ENCODE assay signal across 11 cellular contexts in genomic region chr18:48749768-48750167, GRCh38.
DNase-seq lines count a peak whose midpoint lies in the region; ATAC-seq and TF ChIP-seq lines count a peak whose summit lies in the region.
"Had no signal": no experiment of that assay in that cellular context is flagged by ENCODE, and none has a peak within 500 bp of the region (broad histone marks: within the 10 kb centered on the region; RNA-seq: fewer than 3 reads in every experiment).

No MANE protein-coding gene starts in this region.

- no peaks in the 10 kb centered on the region for H3K27me3 ChIP-seq in mammary epithelial cell (ENCODE audit: insufficient read depth, low read length)
- H3K27me3 ChIP-seq in left ventricle myocardium inferior (ENCODE audit: low read depth): no peaks in the 10 kb centered on the region
- no peaks in the 10 kb centered on the region for H3K27me3 ChIP-seq in sigmoid colon

- no peaks in the 10 kb centered on the region for H3K36me3 Mint-ChIP-seq in effector memory CD8-positive, alpha-beta T cell (ENCODE audit: insufficient read depth)
- H3K36me3 Mint-ChIP-seq: natural killer cell treated with Interleukin-12 subunit alpha and Interleukin-12 subunit beta and Interleukin-15 and Interleukin-18, amount 100 ng/mL, for 72 hours had no signal

- H3K27ac Mint-ChIP-seq in effector memory CD8-positive, alpha-beta T cell: no peak overlapping the region
- H3K27ac Mint-ChIP-seq: natural killer cell treated with Interleukin-12 subunit alpha and Interleukin-12 subunit beta and Interleukin-15 and Interleukin-18, amount 100 ng/mL, for 72 hours; stimulated activated naive CD8-positive, alpha-beta T cell treated with anti-CD3 and anti-CD28 coated beads, Interleukin-15, Interleukin-2, amounts not matched to agents 100 ng/mL and 50 ng/mL, for 24 hours had no signal

- peaks cover 63% of the 10 kb centered on the region for H3K4me1 ChIP-seq in mammary epithelial cell (ENCODE audit: insufficient read depth, low read length)
- H3K4me1 ChIP-seq in left ventricle myocardium inferior: peaks cover 56% of the 10 kb centered on the region
- H3K4me1 ChIP-seq in sigmoid colon: peaks cover 0 to 46% (median 13%) of the 10 kb centered on the region in 4 donors

- peak overlapping the region; percentile 10 for H2AFZ ChIP-seq in mammary epithelial cell (ENCODE audit: low read depth, low read length)

- dilution Hi-C loops in mammary epithelial cell (cut with HindIII; ENCODE audit: low sequenced_read_pairs): no loop called here

- peak in 2 of 4 donors; percentile 51 to 83 for TF ChIP-seq EP300 in sigmoid colon (IDR thresholded peaks at IDR 0.05)

- in situ Hi-C loops in mammary epithelial cell (cut with MboI; ENCODE audit: low sequenced_read_pairs in 2 of 2): no loop called here

- H3K9me3 Mint-ChIP-seq in effector memory CD8-positive, alpha-beta T cell: no peaks in the 10 kb centered on the region
- H3K9me3 Mint-ChIP-seq: natural killer cell treated with Interleukin-12 subunit alpha and Interleukin-12 subunit beta and Interleukin-15 and Interleukin-18, amount 100 ng/mL, for 72 hours; stimulated activated naive CD8-positive, alpha-beta T cell treated with anti-CD3 and anti-CD28 coated beads, Interleukin-15, Interleukin-2, amounts not matched to agents 100 ng/mL and 50 ng/mL, for 24 hours had no signal

- H3K4me3 Mint-ChIP-seq in effector memory CD8-positive, alpha-beta T cell: no peak overlapping the region
- H3K4me3 Mint-ChIP-seq: natural killer cell treated with Interleukin-12 subunit alpha and Interleukin-12 subunit beta and Interleukin-15 and Interleukin-18, amount 100 ng/mL, for 72 hours; stimulated activated naive CD8-positive, alpha-beta T cell treated with anti-CD3 and anti-CD28 coated beads, Interleukin-15, Interleukin-2, amounts not matched to agents 100 ng/mL and 50 ng/mL, for 24 hours had no signal

- no peaks in the 10 kb centered on the region for H3K27me3 Mint-ChIP-seq in effector memory CD8-positive, alpha-beta T cell
- H3K27me3 Mint-ChIP-seq: natural killer cell treated with Interleukin-12 subunit alpha and Interleukin-12 subunit beta and Interleukin-15 and Interleukin-18, amount 100 ng/mL, for 72 hours had no signal

- BruUV-seq in mammary epithelial cell (replicated peaks; lab: Mats Ljungman, UMichigan): no TSS peak

- H3K4me3 ChIP-seq in AG10803 (ENCODE audit: low read length) (no peak overlapping the region), mammary epithelial cell (replicated peaks in 1 of 3; ENCODE audit: insufficient read depth in 1 of 3, low read depth in 2 of 3, low read length in 3 of 3) (no peak overlapping the region), left ventricle myocardium inferior (no peak overlapping the region), sigmoid colon (no peak overlapping the region)

- H3K79me2 ChIP-seq in mammary epithelial cell (ENCODE audit: insufficient read depth, low read length): peaks cover 3% of the 10 kb centered on the region

- no peak overlapping the region for H3K4me2 ChIP-seq in mammary epithelial cell (ENCODE audit: insufficient read depth, low read depth, low read length)

- ATAC-seq in effector memory CD8-positive, alpha-beta T cell (replicated peaks): no peak
- no peak for ATAC-seq in HG03139 (IDR thresholded peaks at IDR 0.05; ENCODE audit: unreplicated experiment)
- ATAC-seq: natural killer cell treated with Interleukin-12 subunit alpha and Interleukin-12 subunit beta and Interleukin-15 and Interleukin-18, amount 100 ng/mL, for 72 hours had no signal

- no peaks in the 10 kb centered on the region for H3K4me1 Mint-ChIP-seq in effector memory CD8-positive, alpha-beta T cell (ENCODE audit: low read depth in 2 of 2)

- no peaks in the 10 kb centered on the region for H3K36me3 ChIP-seq in mammary epithelial cell (ENCODE audit: insufficient read depth, low read length)
- no peaks in the 10 kb centered on the region for H3K36me3 ChIP-seq in left ventricle myocardium inferior
- H3K36me3 ChIP-seq in sigmoid colon: no peaks in the 10 kb centered on the region

- peak; percentile 5; the same call in 1 of the 2 replicates for TF ChIP-seq CTCF in AG10803 (conservative IDR thresholded peaks at IDR 0.05; ENCODE audit: low read length)
- TF ChIP-seq CTCF in mammary epithelial cell (conservative IDR thresholded peaks at IDR 0.05 in 1 of 2, IDR thresholded peaks at IDR 0.05 in 1 of 2; ENCODE audit: extremely low read depth in 1 of 2, insufficient read depth in 1 of 2, low read depth in 1 of 2, low read length in 2 of 2): no peak
- TF ChIP-seq CTCF in left ventricle myocardium inferior (IDR thresholded peaks at IDR 0.05; ENCODE audit: borderline replicate concordance): peak; percentile 58
- TF ChIP-seq CTCF in sigmoid colon (IDR thresholded peaks at IDR 0.05): no peak

- DNase-seq in AG10803 (ENCODE audit: low read depth): peak; percentile 85
- DNase-seq in mammary epithelial cell: peak; percentile 59
- DNase-seq in left ventricle myocardium inferior: peak; percentile 73
- peak; percentile 80 for DNase-seq in sigmoid colon
- DNase-seq in effector memory CD8-positive, alpha-beta T cell: no peak
- DNase-seq in activated CD8-positive, alpha-beta memory T cell treated with anti-CD3 and anti-CD28 coated beads for 24 hours: no peak
- no peak for DNase-seq in RPMI8226
- DNase-seq: activated CD8-positive, alpha-beta memory T cell treated with anti-CD3 and anti-CD28 coated beads, Interleukin-2, amount 50 U/mL, for 4 hours had no signal

- TF ChIP-seq POLR2A in sigmoid colon (IDR thresholded peaks at IDR 0.05): no peak

- CTCF ChIA-PET in mammary epithelial cell (lab: Charles Lee; ENCODE audit: low non-redundant PET): no interaction called here

- intact Hi-C loops in mammary epithelial cell (cut with micrococcal nuclease): no loop called here
- intact Hi-C loops in left ventricle myocardium inferior (cut with micrococcal nuclease): no loop called here
- intact Hi-C loops in sigmoid colon (cut with DNase I): no loop called here

- H3K27ac ChIP-seq in mammary epithelial cell (ENCODE audit: insufficient read depth, low read depth, low read length): peak overlapping the region; percentile 5
- H3K27ac ChIP-seq in left ventricle myocardium inferior (replicated peaks): peak overlapping the region; percentile 86
- peak overlapping the region; percentile 41 to 79 (median 66) for H3K27ac ChIP-seq in sigmoid colon

- 8% methylated on average over 12 of the region's 13 CpGs for WGBS in mammary epithelial cell (ENCODE audit: low coverage, missing lambda C conversion rate)
- 84 to 93% methylated on average over 13 of the region's 13 CpGs for WGBS in sigmoid colon, 2 donors

- no peaks in the 10 kb centered on the region for H4K20me1 ChIP-seq in mammary epithelial cell (ENCODE audit: insufficient read depth, low read length)

- H3K9ac ChIP-seq in mammary epithelial cell (ENCODE audit: insufficient read depth, low read length): no peak overlapping the region

- H3K9me3 ChIP-seq in mammary epithelial cell (replicated peaks; ENCODE audit: insufficient read depth, low read length) (no peaks in the 10 kb centered on the region), left ventricle myocardium inferior (replicated peaks) (no peaks in the 10 kb centered on the region), sigmoid colon (no peaks in the 10 kb centered on the region)

Comparison
In these comparisons a context has a peak if more than half of its experiments do, and no peak if none do; other contexts are left out.
1. DNase-seq: peak in AG10803 (single experiment), mammary epithelial cell (single experiment), left ventricle myocardium inferior (single experiment) and sigmoid colon (single experiment); none in effector memory CD8-positive, alpha-beta T cell (0 of 3), activated CD8-positive, alpha-beta memory T cell treated with anti-CD3 and anti-CD28 coated beads for 24 hours (single experiment) and RPMI8226 (single experiment).
2. CTCF ChIP-seq: peak in AG10803 (single experiment) and left ventricle myocardium inferior (single experiment); none in mammary epithelial cell (0 of 2) and sigmoid colon (0 of 4).
3. H3K27ac ChIP-seq: peak in every context shown above with its lines; median percentile 86 in left ventricle myocardium inferior; 66 in sigmoid colon; 5 in mammary epithelial cell.